7 cellular contexts compared by ENCODE assay signal in genomic region chr5:119299615-119300310, GRCh38. TPM values are rescaled to one million over a fixed set of nuclear protein-coding genes. Genes with fewer than 3 reads are reported as not detected.
DNase-seq lines count a peak whose midpoint lies in the region; ATAC-seq lines count a peak whose summit lies in the region.
"Not testable (repeated sequence)": the region's sequence is repeated elsewhere in the genome, so short reads cannot be mapped to it uniquely, and the experiment has no call there.

No MANE protein-coding gene starts in this region.

- DNase-seq in HT-29 (ENCODE audit: low spot score), result peak; percentile 45
- peak; percentile 88 for DNase-seq in activated CD8-positive, alpha-beta memory T cell treated with anti-CD3 and anti-CD28 coated beads, Interleukin-2, amount 50 U/mL, for 24 hours (ENCODE audit: extremely low read depth)
- peak; percentile 51 to 85 (median 70) for DNase-seq in activated naive CD4-positive, alpha-beta T cell (lab: John Stamatoyannopoulos, UW)
- DNase-seq in left cardiac atrium, result peak; percentile 53
- DNase-seq in stimulated activated CD4-positive, alpha-beta T cell treated with anti-CD3 and anti-CD28 coated beads, Interleukin-15, amount 100 ng/mL, for 24 hours, result peak; percentile 95
- DNase-seq in stimulated activated CD8-positive, alpha-beta memory T cell treated with anti-CD3 and anti-CD28 coated beads, Interleukin-15, amount 100 ng/mL, for 48 hours (ENCODE audit: low read depth in 2 of 2), result peak; percentile 76 to 90

- intact Hi-C loops in left cardiac atrium (cut with DNase I), result not testable (repeated sequence)

- ATAC-seq in activated CD4-positive, CD25-positive, alpha-beta regulatory T cell treated with anti-CD3 and anti-CD28 coated beads, Interleukin-2, amount 50 U/mL, for 24 hours, result peak; percentile 33 to 36
- not testable (repeated sequence) for ATAC-seq in left cardiac atrium

RNA-seq across cellular contexts. Expression of gene TNFAIP8, which starts 56.1 kb away (rescaled TPM):
- total RNA-seq in HT-29 (2014; rRNA removed; shearing (Covaris generic)), result 10.7 and 13.3 TPM in 2 replicates
- total RNA-seq in left cardiac atrium, result 1 to 10 TPM; 4.7 to 8.6 TPM

Comparison
In these comparisons a context has a peak if more than half of its experiments do, and no peak if none do; other contexts are left out.
1. DNase-seq: peak in every context shown above with its lines; median percentile 95 in stimulated activated CD4-positive, alpha-beta T cell treated with anti-CD3 and anti-CD28 coated beads, Interleukin-15, amount 100 ng/mL, for 24 hours; 88 in activated CD8-positive, alpha-beta memory T cell treated with anti-CD3 and anti-CD28 coated beads, Interleukin-2, amount 50 U/mL, for 24 hours; 83 in stimulated activated CD8-positive, alpha-beta memory T cell treated with anti-CD3 and anti-CD28 coated beads, Interleukin-15, amount 100 ng/mL, for 48 hours; 70 in activated naive CD4-positive, alpha-beta T cell; 53 in left cardiac atrium; 45 in HT-29.